Comparison of ENCODE assay signal across 9 cellular contexts in the genomic region with DNA sequence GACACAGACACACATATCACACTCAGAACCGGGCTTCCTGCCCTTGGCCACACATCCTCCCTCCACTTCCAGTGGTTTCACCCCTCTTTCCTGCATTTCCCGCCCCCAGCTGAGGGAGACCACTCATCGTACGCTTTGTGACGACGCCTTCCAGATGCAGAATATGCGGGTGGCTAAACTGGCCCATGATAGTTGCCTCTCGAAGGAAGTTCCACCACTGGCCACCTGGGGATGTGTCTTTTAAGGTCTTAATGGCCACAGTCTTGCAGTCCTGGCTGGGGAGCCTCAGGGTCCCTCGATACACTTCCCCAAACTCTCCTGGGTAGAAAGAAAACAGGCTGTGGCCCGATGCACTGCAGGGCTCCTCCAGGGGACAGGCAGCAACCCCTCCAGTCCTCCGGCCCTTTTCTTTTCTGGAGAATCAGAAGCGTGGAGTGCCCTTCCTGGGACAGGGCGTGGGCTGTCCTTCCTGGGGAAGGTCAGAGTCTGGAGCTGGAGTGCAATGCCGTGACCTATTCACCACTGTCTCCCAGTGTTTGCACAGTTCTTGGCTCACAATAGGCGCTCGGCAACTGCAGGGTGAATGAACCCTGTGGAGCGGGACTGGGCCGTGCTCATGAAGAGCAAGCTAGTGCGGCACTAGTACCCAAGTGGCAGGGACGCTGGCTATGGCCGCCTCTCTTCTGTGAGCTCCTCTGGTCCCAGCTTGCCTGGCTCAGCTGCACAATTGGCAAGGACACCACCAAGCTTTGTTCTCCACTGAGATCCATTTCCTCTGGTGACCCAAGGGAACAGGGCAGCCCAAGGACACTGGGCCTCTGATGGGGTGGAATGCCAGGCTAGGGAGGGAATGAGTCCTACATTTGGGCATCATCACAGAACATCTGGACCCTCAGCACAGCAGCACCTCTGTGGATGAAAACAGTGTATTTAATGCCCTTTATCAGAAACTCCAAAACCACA. TPM values are rescaled to one million over a fixed set of nuclear protein-coding genes. Genes with fewer than 3 reads are reported as not detected.
DNase-seq lines count a peak whose midpoint lies in the region; ATAC-seq and TF ChIP-seq lines count a peak whose summit lies in the region.
"Had no signal": no experiment of that assay in that cellular context is flagged by ENCODE, and none has a peak within 500 bp of the region (broad histone marks: within the 10 kb centered on the region; RNA-seq: fewer than 3 reads in every experiment).

No MANE protein-coding gene starts in this region.

- no peak overlapping the region for H2AFZ ChIP-seq in PC-3 (ENCODE audit: low read length)

- POLR2A ChIA-PET in PC-3 (lab: Charles Lee; ENCODE audit: unreplicated experiment) = no interaction called here

- CTCF ChIA-PET in PC-3 (lab: Charles Lee) = no interaction called here

- no peaks in the 10 kb centered on the region for H3K9me3 Mint-ChIP-seq in progenitor cell of endocrine pancreas (ENCODE audit: low read depth)

- H3K27ac Mint-ChIP-seq in progenitor cell of endocrine pancreas = no peak overlapping the region

- H3K9me2 ChIP-seq in PC-3 (replicated peaks; ENCODE audit: low read length) = no peaks in the 10 kb centered on the region

- H3K9ac ChIP-seq in PC-3 (ENCODE audit: low read length) = no peak overlapping the region

- no peaks in the 10 kb centered on the region for H3K9me3 ChIP-seq in PC-3 (ENCODE audit: low read length)

- no TSS peak for BruUV-seq in PC-3 (replicated peaks; lab: Mats Ljungman, UMichigan)

- H3K36me3 Mint-ChIP-seq in progenitor cell of endocrine pancreas (ENCODE audit: insufficient read depth) = peaks cover 16% of the 10 kb centered on the region

- peaks cover 4% of the 10 kb centered on the region; the same call in 1 of the 2 replicates for H3K36me3 ChIP-seq in PC-3 (ENCODE audit: low read depth, low read length)

- TF ChIP-seq CTCF in PC-3 (conservative IDR thresholded peaks at IDR 0.05; ENCODE audit: low read depth, low read length) (peak; percentile 29; the same call in 1 of the 2 replicates), fibroblast of mammary gland (conservative IDR thresholded peaks at IDR 0.05; ENCODE audit: control insufficient read depth, insufficient read depth, low read depth, low read length) (peak; percentile 28), progenitor cell of endocrine pancreas (IDR thresholded peaks at IDR 0.05; ENCODE audit: unreplicated experiment) (peak; percentile 23)

- H3K4me3 ChIP-seq in PC-3 (ENCODE audit: low read length) = no peak overlapping the region
- H3K4me3 ChIP-seq in fibroblast of mammary gland (ENCODE audit: control insufficient read depth, low read depth, low read length) = no peak overlapping the region

- H3K4me1 ChIP-seq in PC-3 (ENCODE audit: insufficient read depth, low read length) = no peaks in the 10 kb centered on the region

- intact Hi-C loops in PC-3 (cut with micrococcal nuclease) = no loop called here

- H3F3A ChIP-seq in PC-3 (ENCODE audit: low read length, unreplicated experiment) = no peaks in the 10 kb centered on the region

- no peak overlapping the region for H3K27ac ChIP-seq in PC-3 (ENCODE audit: low read length)
- H3K27ac ChIP-seq: 22Rv1 had no signal

- ATAC-seq in PC-3 (no peak), GM18873 (IDR thresholded peaks at IDR 0.05; ENCODE audit: low FRiP score, unreplicated experiment) (no peak)

- no peaks in the 10 kb centered on the region for H3K79me2 ChIP-seq in PC-3 (ENCODE audit: low read length)

- no peak overlapping the region for H3K4me2 ChIP-seq in PC-3 (ENCODE audit: low read length)

- no peaks in the 10 kb centered on the region for H3K27me3 ChIP-seq in PC-3 (ENCODE audit: low read length)

- no peaks in the 10 kb centered on the region for H4K20me1 ChIP-seq in PC-3 (ENCODE audit: low read length)

- H3K4me1 Mint-ChIP-seq in progenitor cell of endocrine pancreas (ENCODE audit: low read depth) = peaks cover 10% of the 10 kb centered on the region

- no peaks in the 10 kb centered on the region for H3K27me3 Mint-ChIP-seq in progenitor cell of endocrine pancreas

- peak; percentile 39 for DNase-seq in DMS 273 (lab: John Stamatoyannopoulos, UW; ENCODE audit: unreplicated experiment)
- no peak for DNase-seq in DMS 273 treated with DMSO at 0.1 percent for 48 hours (lab: John Stamatoyannopoulos, UW)
- DNase-seq in PC-3 = no peak
- DNase-seq in fibroblast of mammary gland (ENCODE audit: low read depth) = peak; percentile 45
- no peak for DNase-seq in progenitor cell of endocrine pancreas (ENCODE audit: low spot score, unreplicated experiment)
- DNase-seq in NCI-H1105 treated with DMSO at 0.1 percent for 48 hours (lab: John Stamatoyannopoulos, UW) = no peak
- DNase-seq in ecto neural progenitor cell (ENCODE audit: low spot score) = no peak

- H3K4me3 Mint-ChIP-seq in progenitor cell of endocrine pancreas (ENCODE audit: low read depth) = no peak overlapping the region

RNA-seq across cellular contexts. Expression of a gene that starts 13.2 kb away (rescaled TPM):
- total RNA-seq in PC-3 (2014; rRNA removed) = 43.9 and 46.4 TPM in 2 replicates
- 54.4 and 56.3 TPM in 2 replicates for total RNA-seq in progenitor cell of endocrine pancreas

RNA-seq across cellular contexts. Expression of a gene that starts 14.3 kb away (rescaled TPM):
- 103 and 108 TPM in 2 replicates for total RNA-seq in PC-3 (2014; rRNA removed)
- total RNA-seq in progenitor cell of endocrine pancreas = 65.4 and 69.0 TPM in 2 replicates

RNA-seq across cellular contexts. Expression of a gene that starts 33.0 kb away (rescaled TPM):
- 6.9 and 7.7 TPM in 2 replicates for total RNA-seq in PC-3 (2014; rRNA removed)
- 2.3 and 3.7 TPM in 2 replicates for total RNA-seq in progenitor cell of endocrine pancreas

RNA-seq across cellular contexts. Expression of a gene that starts 47.8 kb away (rescaled TPM):
- total RNA-seq in PC-3 (2014; rRNA removed) (not detected in 2 replicates), progenitor cell of endocrine pancreas (not detected in 2 replicates)

Comparison
In these comparisons a context has a peak if more than half of its experiments do, and no peak if none do; other contexts are left out.
1. DNase-seq: peak in DMS 273 (single experiment) and fibroblast of mammary gland (single experiment); none in DMS 273 treated with DMSO at 0.1 percent for 48 hours (single experiment), PC-3 (single experiment), progenitor cell of endocrine pancreas (single experiment), NCI-H1105 treated with DMSO at 0.1 percent for 48 hours (single experiment) and ecto neural progenitor cell (single experiment).
2. Peak in every context shown above with its lines, with median percentiles within 50 percentile points of each other: CTCF ChIP-seq.